Comparison of ENCODE assay signal across 10 cellular contexts in genomic region chr17:46851029-46851741, GRCh38. TPM values are rescaled to one million over a fixed set of nuclear protein-coding genes. Genes with fewer than 3 reads are reported as not detected.
DNase-seq lines count a peak whose midpoint lies in the region; ATAC-seq, FAIRE-seq and TF ChIP-seq lines count a peak whose summit lies in the region.
"Had no signal": no experiment of that assay in that cellular context is flagged by ENCODE, and none has a peak within 500 bp of the region (broad histone marks: within the 10 kb centered on the region; RNA-seq: fewer than 3 reads in every experiment).

Gene WNT9B (plus strand): TSS chr17:46851583. CDS start chr17:46851639, 56 bp downstream.

- no peaks in the 10 kb centered on the region for H3K36me3 Mint-ChIP-seq in T-helper 1 cell treated with Interleukin-12 subunit alpha and Interleukin-12 subunit beta and Interleukin-4 antibody, amounts not matched to agents 30 μg/mL and 1 μg/mL, for 36 hours (ENCODE audit: low read depth)
- H3K36me3 Mint-ChIP-seq in nephron progenitor cell (ENCODE audit: low read depth) = no peaks in the 10 kb centered on the region
- H3K36me3 Mint-ChIP-seq: natural killer cell had no signal

- peaks cover 84% of the 10 kb centered on the region for H3K27me3 Mint-ChIP-seq in T-helper 1 cell treated with Interleukin-12 subunit alpha and Interleukin-12 subunit beta and Interleukin-4 antibody, amounts not matched to agents 30 μg/mL and 1 μg/mL, for 36 hours (ENCODE audit: low read depth)
- peaks cover 98% of the 10 kb centered on the region for H3K27me3 Mint-ChIP-seq in nephron progenitor cell (ENCODE audit: low read depth, poor library complexity)

- ATAC-seq in HG02973 (IDR thresholded peaks at IDR 0.05; ENCODE audit: unreplicated experiment) = no peak

- no peaks in the 10 kb centered on the region for H3K4me1 Mint-ChIP-seq in T-helper 1 cell treated with Interleukin-12 subunit alpha and Interleukin-12 subunit beta and Interleukin-4 antibody, amounts not matched to agents 30 μg/mL and 1 μg/mL, for 36 hours (ENCODE audit: low read depth)
- H3K4me1 Mint-ChIP-seq in nephron progenitor cell = peaks cover 13% of the 10 kb centered on the region

- H3K4me1 ChIP-seq in endothelial cell of umbilical vein (ENCODE audit: control insufficient read depth, extremely low read depth, insufficient read depth, low read length) = no peaks in the 10 kb centered on the region

- peak within 1 kb of the TSS in 1 of 3 experiments; percentile 0 for H3K4me3 ChIP-seq in endothelial cell of umbilical vein (replicated peaks in 1 of 3; ENCODE audit: insufficient read depth in 1 of 3, low read depth in 1 of 3, low read length in 3 of 3)

- peak within 1 kb of the TSS; percentile 25 for H3K4me2 ChIP-seq in endothelial cell of umbilical vein (ENCODE audit: insufficient read depth, low read length)

- CTCF ChIA-PET in endothelial cell of umbilical vein (lab: Charles Lee) = no interaction called here

- no peaks in the 10 kb centered on the region for H3K9me3 Mint-ChIP-seq in T-helper 1 cell treated with Interleukin-12 subunit alpha and Interleukin-12 subunit beta and Interleukin-4 antibody, amounts not matched to agents 30 μg/mL and 1 μg/mL, for 36 hours
- no peaks in the 10 kb centered on the region for H3K9me3 Mint-ChIP-seq in nephron progenitor cell
- H3K9me3 Mint-ChIP-seq: natural killer cell had no signal

- DNase-seq in T-helper 1 cell = no peak
- peak; percentile 91 for DNase-seq in NCI-H748 (lab: John Stamatoyannopoulos, UW; ENCODE audit: unreplicated experiment)
- DNase-seq in endothelial cell of umbilical vein (ENCODE audit: low read depth, low spot score) = no peak
- DNase-seq in nephron progenitor cell = peak; percentile 70
- DNase-seq in DMS114 treated with DMSO at 0.1 percent for 48 hours (lab: John Stamatoyannopoulos, UW; ENCODE audit: unreplicated experiment) = no peak
- no peak for DNase-seq in OCI-M1 (lab: John Stamatoyannopoulos, UW)
- DNase-seq: DND-41, natural killer cell had no signal

- H3K4me3 Mint-ChIP-seq in T-helper 1 cell treated with Interleukin-12 subunit alpha and Interleukin-12 subunit beta and Interleukin-4 antibody, amounts not matched to agents 30 μg/mL and 1 μg/mL, for 36 hours = peak within 1 kb of the TSS; percentile 40
- peak within 1 kb of the TSS; percentile 75 for H3K4me3 Mint-ChIP-seq in nephron progenitor cell

- H3K27ac Mint-ChIP-seq in T-helper 1 cell treated with Interleukin-12 subunit alpha and Interleukin-12 subunit beta and Interleukin-4 antibody, amounts not matched to agents 30 μg/mL and 1 μg/mL, for 36 hours = no peak within 1 kb of the TSS
- H3K27ac Mint-ChIP-seq in nephron progenitor cell = no peak within 1 kb of the TSS
- H3K27ac Mint-ChIP-seq: natural killer cell had no signal

- H3K27ac ChIP-seq in endothelial cell of umbilical vein (ENCODE audit: insufficient read depth, low read depth, low read length) = no peak within 1 kb of the TSS

- no peak for TF ChIP-seq POLR2A in endothelial cell of umbilical vein (IDR thresholded peaks at IDR 0.05; ENCODE audit: low read depth, low read length)

- no TSS peak for BruUV-seq in endothelial cell of umbilical vein (replicated peaks; lab: Mats Ljungman, UMichigan)

- no peaks in the 10 kb centered on the region for H3K9me3 ChIP-seq in endothelial cell of umbilical vein (replicated peaks; ENCODE audit: control insufficient read depth, insufficient read depth, low read length)

- no peaks in the 10 kb centered on the region for H3K36me3 ChIP-seq in endothelial cell of umbilical vein (ENCODE audit: control insufficient read depth in 2 of 2, extremely low read depth in 1 of 2, insufficient read depth in 2 of 2, low read length in 2 of 2)

- peak within 1 kb of the TSS; percentile 21 for H2AFZ ChIP-seq in endothelial cell of umbilical vein (ENCODE audit: low read depth, low read length)

- dilution Hi-C loops in endothelial cell of umbilical vein (cut with MboI; ENCODE audit: extremely low pct_ligation_motif_present, low sequenced_read_pairs) = no loop called here

- H3K9ac ChIP-seq in endothelial cell of umbilical vein (replicated peaks; ENCODE audit: extremely low read depth, insufficient read depth, low read length) = no peak within 1 kb of the TSS

- TF ChIP-seq CTCF in endothelial cell of umbilical vein (IDR thresholded peaks at IDR 0.05; ENCODE audit: extremely low read depth in 1 of 2, insufficient read depth in 1 of 2, low read depth in 1 of 2, low read length in 2 of 2) (no peak), nephron progenitor cell (IDR thresholded peaks at IDR 0.05) (no peak)

- peaks cover 33 to 49% of the 10 kb centered on the region in 2 experiments for H3K27me3 ChIP-seq in endothelial cell of umbilical vein (ENCODE audit: control insufficient read depth in 2 of 2, insufficient read depth in 2 of 2, low read length in 2 of 2)

- intact Hi-C loops in endothelial cell of umbilical vein (cut with micrococcal nuclease) = no loop called here

- no peaks in the 10 kb centered on the region for H3K79me2 ChIP-seq in endothelial cell of umbilical vein (ENCODE audit: control insufficient read depth, insufficient read depth, low read length)

- FAIRE-seq in endothelial cell of umbilical vein (lab: Jason Lieb, UNC) = no peak

- no peaks in the 10 kb centered on the region for H4K20me1 ChIP-seq in endothelial cell of umbilical vein (replicated peaks; ENCODE audit: control insufficient read depth, extremely low read depth, insufficient read depth, low read length)

- POLR2A ChIA-PET in endothelial cell of umbilical vein (lab: Charles Lee) = no interaction called here

- H3K9me1 ChIP-seq in endothelial cell of umbilical vein (replicated peaks; ENCODE audit: control insufficient read depth, extremely low read depth, insufficient read depth, low read length) = no peaks in the 10 kb centered on the region

TF ChIP-seq in endothelial cell of umbilical vein, 7 proteins besides CTCF, POLR2A, EP300 and RAD21:
- no peak for TF ChIP-seq POLR2AphosphoS5 (IDR thresholded peaks at IDR 0.05; ENCODE audit: insufficient read depth, low read depth, low read length)
- TF ChIP-seq MYC (IDR thresholded peaks at IDR 0.05; ENCODE audit: low read depth, low read length) = no peak
- TF ChIP-seq FOS (IDR thresholded peaks at IDR 0.05; ENCODE audit: borderline replicate concordance, insufficient read depth, low read length) = no peak
- TF ChIP-seq MAX (IDR thresholded peaks at IDR 0.05; ENCODE audit: insufficient read depth, insufficient read length) = no peak
- TF ChIP-seq GATA2 (IDR thresholded peaks at IDR 0.05; ENCODE audit: insufficient read depth, insufficient read length, low read depth, low read length) = no peak
- no peak for TF ChIP-seq EZH2 (IDR thresholded peaks at IDR 0.05; ENCODE audit: borderline replicate concordance, low read depth, low read length, severe bottlenecking)
- TF ChIP-seq JUN (IDR thresholded peaks at IDR 0.05; ENCODE audit: borderline replicate concordance, insufficient read depth, insufficient read length, low read depth) = no peak

RNA-seq across cellular contexts. Expression of gene WNT9B, which starts in this region (rescaled TPM):
- total RNA-seq in endothelial cell of umbilical vein = not detected in 2 replicates
- not detected in 2 replicates for polyA plus RNA-seq in endothelial cell of umbilical vein
- not detected in 2 replicates for polyA plus RNA-seq in endothelial cell of umbilical vein (2011; cell fraction: cytosol; rRNA removed)
- not detected in 2 replicates for polyA plus RNA-seq in endothelial cell of umbilical vein (2011; cell fraction: nucleus; rRNA removed)
- not detected in 2 replicates for polyA plus RNA-seq in endothelial cell of umbilical vein (2012)
- polyA minus RNA-seq in endothelial cell of umbilical vein = not detected in 2 replicates
- not detected for polyA minus RNA-seq in endothelial cell of umbilical vein (2011; cell fraction: cytosol; rRNA and poly(A)+ RNA removed)
- not detected in 2 replicates for polyA minus RNA-seq in endothelial cell of umbilical vein (2011; cell fraction: nucleus; rRNA and poly(A)+ RNA removed)
- total RNA-seq: natural killer cell had no signal

Comparison
In these comparisons a context has a peak if more than half of its experiments do, and no peak if none do; other contexts are left out.
1. DNase-seq: peak in NCI-H748 (single experiment) and nephron progenitor cell (single experiment); none in T-helper 1 cell (0 of 5), endothelial cell of umbilical vein (single experiment), DMS114 treated with DMSO at 0.1 percent for 48 hours (single experiment) and OCI-M1 (single experiment).